1 cellular context compared by ENCODE assay signal in genomic region chr13:41040584-41041334, GRCh38.
TF ChIP-seq lines count a peak whose summit lies in the region.

No MANE protein-coding gene starts in this region.

TF ChIP-seq in HepG2, 621 proteins besides CTCF, POLR2A, EP300 and RAD21:
- TF ChIP-seq ZSCAN9 (CRISPR knock-in tag; IDR thresholded peaks at IDR 0.05; ENCODE audit: borderline replicate concordance): no peak
- TF ChIP-seq ZNF652 (CRISPR knock-in tag; IDR thresholded peaks at IDR 0.05; ENCODE audit: borderline replicate concordance, low read depth): peak; percentile 82
- peak; percentile 46; the same call in 1 of the 2 replicates for TF ChIP-seq FOSL2 (CRISPR knock-in tag; IDR thresholded peaks at IDR 0.05)
- TF ChIP-seq, protein P1, sequence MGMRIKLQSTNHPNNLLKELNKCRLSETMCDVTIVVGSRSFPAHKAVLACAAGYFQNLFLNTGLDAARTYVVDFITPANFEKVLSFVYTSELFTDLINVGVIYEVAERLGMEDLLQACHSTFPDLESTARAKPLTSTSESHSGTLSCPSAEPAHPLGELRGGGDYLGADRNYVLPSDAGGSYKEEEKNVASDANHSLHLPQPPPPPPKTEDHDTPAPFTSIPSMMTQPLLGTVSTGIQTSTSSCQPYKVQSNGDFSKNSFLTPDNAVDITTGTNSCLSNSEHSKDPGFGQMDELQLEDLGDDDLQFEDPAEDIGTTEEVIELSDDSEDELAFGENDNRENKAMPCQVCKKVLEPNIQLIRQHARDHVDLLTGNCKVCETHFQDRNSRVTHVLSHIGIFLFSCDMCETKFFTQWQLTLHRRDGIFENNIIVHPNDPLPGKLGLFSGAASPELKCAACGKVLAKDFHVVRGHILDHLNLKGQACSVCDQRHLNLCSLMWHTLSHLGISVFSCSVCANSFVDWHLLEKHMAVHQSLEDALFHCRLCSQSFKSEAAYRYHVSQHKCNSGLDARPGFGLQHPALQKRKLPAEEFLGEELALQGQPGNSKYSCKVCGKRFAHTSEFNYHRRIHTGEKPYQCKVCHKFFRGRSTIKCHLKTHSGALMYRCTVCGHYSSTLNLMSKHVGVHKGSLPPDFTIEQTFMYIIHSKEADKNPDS (CRISPR knock-in tag; IDR thresholded peaks at IDR 0.05): peak; percentile 71; the same call in 1 of the 2 replicates
- TF ChIP-seq SP5 (CRISPR knock-in tag; IDR thresholded peaks at IDR 0.05; ENCODE audit: borderline replicate concordance, low read depth): no peak
